In genomic region chr19:57820599-57820998, GRCh38 we compare ENCODE assay signal across 10 cellular contexts. TPM values are rescaled to one million over a fixed set of nuclear protein-coding genes. Genes with fewer than 3 reads are reported as not detected.
A peak's percentile ranks its signal among the peaks of the same experiment; 100 is the strongest.
DNase-seq lines count a peak whose midpoint lies in the region; ATAC-seq and TF ChIP-seq lines count a peak whose summit lies in the region.
"Had no signal": no experiment of that assay in that cellular context is flagged by ENCODE, and none has a peak within 500 bp of the region (broad histone marks: within the 10 kb centered on the region; RNA-seq: fewer than 3 reads in every experiment).

No MANE protein-coding gene starts in this region.

- H3K9me3 ChIP-seq in SU-DHL-6 (ENCODE audit: insufficient read depth, low read length) (no peaks in the 10 kb centered on the region), gastrocnemius medialis (no peaks in the 10 kb centered on the region)

- H3K9me2 ChIP-seq in SU-DHL-6 (replicated peaks; ENCODE audit: insufficient read depth, low read length), result no peaks in the 10 kb centered on the region

- H3K4me2 ChIP-seq in SU-DHL-6 (ENCODE audit: low read depth, low read length, poor library complexity, severe bottlenecking), result peak overlapping the region; percentile 71

- DNase-seq in GM12865 (ENCODE audit: low read depth) (no peak), fibroblast of pulmonary artery (ENCODE audit: low read depth) (no peak), gastrocnemius medialis (no peak), left lobe of liver (ENCODE audit: low spot score) (no peak)
- DNase-seq: cortex of kidney, NCI-H510A had no signal

- 0 out of 2 replicates have a peak overlapping the region, but pooled peaks have one; percentile 47 for H3K27ac ChIP-seq in SU-DHL-6 (ENCODE audit: low read depth, low read length)
- peak overlapping the region; percentile 75 to 92 (median 78) for H3K27ac ChIP-seq in gastrocnemius medialis

- no peaks in the 10 kb centered on the region for H3F3A ChIP-seq in SU-DHL-6 (ENCODE audit: insufficient read depth)

- no peak for ATAC-seq in gastrocnemius medialis
- no peak for ATAC-seq in HG03460 (IDR thresholded peaks at IDR 0.05; ENCODE audit: unreplicated experiment)
- no peak for ATAC-seq in HG03521 (IDR thresholded peaks at IDR 0.05; ENCODE audit: unreplicated experiment)
- no peak for ATAC-seq in GM19035 (IDR thresholded peaks at IDR 0.05; ENCODE audit: unreplicated experiment)
- no peak for ATAC-seq in left lobe of liver

- H3K79me2 ChIP-seq in SU-DHL-6 (ENCODE audit: insufficient read depth, low read length), result peaks cover 63% of the 10 kb centered on the region

- intact Hi-C loops in gastrocnemius medialis (cut with DNase I; ENCODE audit: low total_unique reads), result no loop called here

- TF ChIP-seq CTCF in GM12865 (IDR thresholded peaks at IDR 0.05; ENCODE audit: insufficient read depth, low read depth, low read length, missing control alignments), result no peak
- no peak for TF ChIP-seq CTCF in SU-DHL-6 (IDR thresholded peaks at IDR 0.05; ENCODE audit: insufficient read depth, low read length, poor library complexity, severe bottlenecking)
- no peak for TF ChIP-seq CTCF in fibroblast of pulmonary artery (IDR thresholded peaks at IDR 0.05; ENCODE audit: low read length, missing control alignments)
- TF ChIP-seq CTCF in gastrocnemius medialis (IDR thresholded peaks at IDR 0.05 in 4 of 5, conservative IDR thresholded peaks at IDR 0.05 in 1 of 5), result no peak

- no peaks in the 10 kb centered on the region for H3K36me3 ChIP-seq in SU-DHL-6 (ENCODE audit: low read length)
- peaks cover 0 to 7% of the 10 kb centered on the region in 2 donors for H3K36me3 ChIP-seq in gastrocnemius medialis

- in situ Hi-C loops in gastrocnemius medialis (cut with MboI; ENCODE audit: low sequenced_read_pairs in 4 of 4), result no loop called here

- no peaks in the 10 kb centered on the region for H3K27me3 ChIP-seq in SU-DHL-6 (ENCODE audit: low read length)
- H3K27me3 ChIP-seq in gastrocnemius medialis, result no peaks in the 10 kb centered on the region

- peaks cover 8 to 25% of the 10 kb centered on the region in 2 donors for H3K4me1 ChIP-seq in gastrocnemius medialis

- peak overlapping the region; percentile 94 for H3K9ac ChIP-seq in SU-DHL-6 (ENCODE audit: low read length)

- TF ChIP-seq POLR2A in gastrocnemius medialis (IDR thresholded peaks at IDR 0.05), result no peak

- H4K20me1 ChIP-seq in SU-DHL-6 (ENCODE audit: low read depth, low read length), result no peaks in the 10 kb centered on the region

- H3K4me3 ChIP-seq in GM12865 (ENCODE audit: low read depth, low read length), result peak overlapping the region; percentile 56
- peak overlapping the region; percentile 93 for H3K4me3 ChIP-seq in SU-DHL-6 (ENCODE audit: insufficient read depth, low read length, poor library complexity, severe bottlenecking)
- peak overlapping the region; percentile 96 for H3K4me3 ChIP-seq in fibroblast of pulmonary artery (replicated peaks; ENCODE audit: low read depth, low read length)
- H3K4me3 ChIP-seq in gastrocnemius medialis, result peak overlapping the region; percentile 66 to 98 (median 87)

- H2AFZ ChIP-seq in SU-DHL-6 (ENCODE audit: low read depth, low read length, severe bottlenecking), result no peak overlapping the region

RNA-seq across cellular contexts. Expression of gene ZNF552, which starts 5.9 kb away (rescaled TPM):
- total RNA-seq in gastrocnemius medialis (1 to 10 TPM; 1.2 to 2.3 (median 1.8) TPM), left lobe of liver (7.1 TPM)

RNA-seq across cellular contexts. Expression of gene ZNF587B, which starts 9.5 kb away (rescaled TPM):
- total RNA-seq in gastrocnemius medialis (1 to 10 TPM; 2.1 to 9.6 (median 6.3) TPM), left lobe of liver (10.2 TPM)

RNA-seq across cellular contexts. Expression of gene ZNF587, which starts 29.1 kb away (rescaled TPM):
- total RNA-seq in gastrocnemius medialis (1 to 10 TPM; 4.5 to 9.0 (median 5.5) TPM), left lobe of liver (19.1 TPM)

RNA-seq across cellular contexts. Expression of gene ZNF586, which starts 51.1 kb away (rescaled TPM):
- total RNA-seq in gastrocnemius medialis (10 to 100 TPM in 1 of 4 donors, 1 to 10 TPM in 3; 7.6 to 13.3 (median 9.2) TPM), left lobe of liver (4.6 TPM)
